18 cellular contexts compared by ENCODE assay signal in the genomic region with DNA sequence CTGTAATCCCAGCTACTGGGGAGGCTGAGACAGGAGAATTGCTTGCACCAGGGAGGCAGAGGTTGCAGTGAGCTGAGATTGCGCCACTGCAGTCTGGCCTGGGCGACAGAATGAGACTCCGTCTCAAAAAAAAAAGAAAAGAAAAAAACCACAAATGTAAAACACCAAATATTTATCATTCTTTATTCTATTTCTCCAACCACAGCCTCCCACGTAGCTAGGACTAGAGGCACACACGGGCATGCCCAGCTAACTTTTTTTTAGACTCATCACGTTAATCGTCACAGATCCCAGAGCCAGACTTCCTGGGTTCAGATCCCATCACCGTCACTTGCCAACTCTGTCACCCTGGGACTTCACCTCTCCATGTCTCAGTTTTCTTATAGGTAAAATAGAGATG. TPM values are rescaled to one million over a fixed set of nuclear protein-coding genes. Genes with fewer than 3 reads are reported as not detected.
A peak's percentile ranks its signal among the peaks of the same experiment; 100 is the strongest.
DNase-seq lines count a peak whose midpoint lies in the region; ATAC-seq and TF ChIP-seq lines count a peak whose summit lies in the region.
"Had no signal": no experiment of that assay in that cellular context is flagged by ENCODE, and none has a peak within 500 bp of the region (broad histone marks: within the 10 kb centered on the region; RNA-seq: fewer than 3 reads in every experiment).

No MANE protein-coding gene starts in this region.

- H3K27me3 ChIP-seq in brain microvascular endothelial cell (replicated peaks) = no peaks in the 10 kb centered on the region
- no peaks in the 10 kb centered on the region for H3K27me3 ChIP-seq in PC-3 (ENCODE audit: low read length)

- no peaks in the 10 kb centered on the region for H3K9me2 ChIP-seq in PC-3 (replicated peaks; ENCODE audit: low read length)

- H3K4me3 ChIP-seq in brain microvascular endothelial cell (ENCODE audit: low read depth, low read length) (no peak overlapping the region), PC-3 (ENCODE audit: low read length) (no peak overlapping the region)

- H3K9me3 Mint-ChIP-seq in CD14-positive monocyte = no peaks in the 10 kb centered on the region

- peak overlapping the region in 1 of 7 donors; percentile 69 for H3K27ac Mint-ChIP-seq in CD14-positive monocyte

- in situ Hi-C loops in brain microvascular endothelial cell (cut with HindIII; ENCODE audit: low pct_ligation_motif_present, low sequenced_read_pairs) (no loop called here), KBM-7 (cut with MboI; ENCODE audit: low pct_unique_long_range_greater_than_20kb, low sequenced_read_pairs) (no loop called here)

- H3K79me2 ChIP-seq in PC-3 (ENCODE audit: low read length) = no peaks in the 10 kb centered on the region

- H4K20me1 ChIP-seq in PC-3 (ENCODE audit: low read length) = no peaks in the 10 kb centered on the region

- POLR2A ChIA-PET in PC-3 (lab: Charles Lee; ENCODE audit: unreplicated experiment) = no interaction called here

- H3K9ac ChIP-seq in PC-3 (ENCODE audit: low read length) = no peak overlapping the region

- no peaks in the 10 kb centered on the region for H3K9me3 ChIP-seq in PC-3 (ENCODE audit: low read length)
- H3K9me3 ChIP-seq: Caco-2 had no signal

- CTCF ChIA-PET in PC-3 (lab: Charles Lee) = no interaction called here

- TF ChIP-seq CTCF in brain microvascular endothelial cell (IDR thresholded peaks at IDR 0.05; ENCODE audit: low read depth, low read length, missing control alignments) (no peak), CD14-positive monocyte (IDR thresholded peaks at IDR 0.05) (no peak), PC-3 (conservative IDR thresholded peaks at IDR 0.05; ENCODE audit: low read depth, low read length) (no peak)

- H2AFZ ChIP-seq in PC-3 (ENCODE audit: low read length) = no peak overlapping the region

- H3K27ac ChIP-seq in brain microvascular endothelial cell (no peak overlapping the region), PC-3 (ENCODE audit: low read length) (no peak overlapping the region)
- H3K27ac ChIP-seq: 22Rv1 had no signal

- H3K36me3 Mint-ChIP-seq in CD14-positive monocyte = peaks cover 66 to 87% of the 10 kb centered on the region in 2 donors

- peak; percentile 26 for DNase-seq in A172 (ENCODE audit: low spot score)
- peak; percentile 17 for DNase-seq in M059J (ENCODE audit: low read depth)
- peak; percentile 44 for DNase-seq in brain microvascular endothelial cell
- DNase-seq in glomerular visceral epithelial cell (ENCODE audit: extremely low spot score) = peak; percentile 11
- no peak for DNase-seq in KBM-7
- DNase-seq in NCI-H2227 treated with DMSO at 0.1 percent for 48 hours (lab: John Stamatoyannopoulos, UW) = no peak
- DNase-seq in CD14-positive monocyte (ENCODE audit: low spot score) = no peak
- no peak for DNase-seq in PC-3
- DNase-seq: Caco-2, HCEC 1CT, Kasumi-1, NCI-H1417, NCI-H2029, NCI-H2171 treated with DMSO at 0.1 percent for 48 hours, NCI-H510A, NCI-H82, SIG-M5 had no signal

- no peak overlapping the region for H3K4me3 Mint-ChIP-seq in CD14-positive monocyte

- intact Hi-C loops in CD14-positive monocyte (cut with micrococcal nuclease) (no loop called here), PC-3 (cut with micrococcal nuclease) (no loop called here)

- no peaks in the 10 kb centered on the region for H3K27me3 Mint-ChIP-seq in CD14-positive monocyte (ENCODE audit: low read depth in 3 of 3)

- no peaks in the 10 kb centered on the region for H3F3A ChIP-seq in PC-3 (ENCODE audit: low read length, unreplicated experiment)

- no peak overlapping the region for H3K4me2 ChIP-seq in PC-3 (ENCODE audit: low read length)

- BruUV-seq in PC-3 (replicated peaks; lab: Mats Ljungman, UMichigan) = no TSS peak

- no peak for ATAC-seq in PC-3

- H3K4me1 ChIP-seq in PC-3 (ENCODE audit: insufficient read depth, low read length) = no peaks in the 10 kb centered on the region
- H3K4me1 ChIP-seq: Caco-2 had no signal

- H3K36me3 ChIP-seq in brain microvascular endothelial cell (replicated peaks) = peaks cover 22% of the 10 kb centered on the region
- peaks cover 23% of the 10 kb centered on the region; the same call in 1 of the 2 replicates for H3K36me3 ChIP-seq in PC-3 (ENCODE audit: low read depth, low read length)

- no peaks in the 10 kb centered on the region for H3K4me1 Mint-ChIP-seq in CD14-positive monocyte

RNA-seq across cellular contexts. Expression of a gene that starts 13.6 kb away (rescaled TPM):
- 8.7 and 14.5 TPM in 2 replicates for total RNA-seq in A172 (2014; rRNA removed; shearing (Covaris generic))
- 12.1 and 17.6 TPM in 2 replicates for total RNA-seq in M059J (2014; rRNA removed; shearing (Covaris generic))
- 1 to 10 TPM; 5.4 to 6.3 TPM for polyA plus RNA-seq in CD14-positive monocyte
- total RNA-seq in PC-3 (2014; rRNA removed) = 9.2 and 11.7 TPM in 2 replicates

RNA-seq across cellular contexts. Expression of a gene that starts 16.2 kb away (rescaled TPM):
- total RNA-seq in A172 (2014; rRNA removed; shearing (Covaris generic)) = 8.0 and 8.6 TPM in 2 replicates
- total RNA-seq in M059J (2014; rRNA removed; shearing (Covaris generic)) = 5.0 and 10.1 TPM in 2 replicates
- polyA plus RNA-seq in CD14-positive monocyte = 10 to 100 TPM; 21.0 to 21.5 TPM
- total RNA-seq in PC-3 (2014; rRNA removed) = 8.0 and 14.0 TPM in 2 replicates

RNA-seq across cellular contexts. Expression of a gene that starts 44.6 kb away (rescaled TPM):
- not detected in 2 replicates for total RNA-seq in A172 (2014; rRNA removed; shearing (Covaris generic))
- total RNA-seq in M059J (2014; rRNA removed; shearing (Covaris generic)) = 1.3 and 2.6 TPM in 2 replicates
- polyA plus RNA-seq in CD14-positive monocyte = not detected
- total RNA-seq in PC-3 (2014; rRNA removed) = 8.2 and 9.4 TPM in 2 replicates

Comparison
In these comparisons a context has a peak if more than half of its experiments do, and no peak if none do; other contexts are left out.
1. DNase-seq: peak in A172 (single experiment), M059J (single experiment), brain microvascular endothelial cell (single experiment) and glomerular visceral epithelial cell (single experiment); none in KBM-7 (single experiment), NCI-H2227 treated with DMSO at 0.1 percent for 48 hours (single experiment), CD14-positive monocyte (single experiment) and PC-3 (single experiment).